32 cellular contexts compared by ENCODE assay signal in genomic region chr3:50134367-50134766, GRCh38. TPM values are rescaled to one million over a fixed set of nuclear protein-coding genes. Genes with fewer than 3 reads are reported as not detected.
"Had no signal": no experiment of that assay in that cellular context is flagged by ENCODE, and none has a peak within 500 bp of the region (broad histone marks: within the 10 kb centered on the region; RNA-seq: fewer than 3 reads in every experiment).

No MANE protein-coding gene starts in this region.

- H3K4me3 ChIP-seq: gastrocnemius medialis, lung, mucosa of descending colon, prostate gland, skin epidermis, spleen, suprapubic skin, vagina had no signal

- DNase-seq: effector CD8-positive, alpha-beta T cell; endodermal cell; foreskin fibroblast; gastrocnemius medialis; head of caudate nucleus; kidney; mucosa of descending colon; naive B cell; spleen; stimulated activated CD4-positive, alpha-beta T cell treated with anti-CD3 and anti-CD28 coated beads, Interleukin-4, amount 100 ng/mL, for 4 hours; trophoblast cell had no signal

- H3K27me3 Mint-ChIP-seq: stimulated activated naive CD8-positive, alpha-beta T cell treated with anti-CD3 and anti-CD28 coated beads, Interleukin-15, Interleukin-2, amounts not matched to agents 100 ng/mL and 50 ng/mL, for 24 hours had no signal

- H3K9me3 Mint-ChIP-seq: dendritic cell treated with granulocyte-macrophage colony-stimulating factor and Interleukin-4, amounts not matched to agents 40 ng/mL and 50 ng/mL, for 4 days; endodermal cell; memory B cell; mesothelial cell of epicardium; naive B cell; nephron; stimulated activated memory B cell treated with anti-CD40 and anti-IgM and Interleukin-4, amounts not matched to agents 10 μg/mL and 1 μg/mL and 100 μg/mL, for 72 hours; stimulated activated naive CD8-positive, alpha-beta T cell treated with anti-CD3 and anti-CD28 coated beads, Interleukin-15, Interleukin-2, amounts not matched to agents 100 ng/mL and 50 ng/mL, for 24 hours had no signal

- H3K27ac ChIP-seq: epithelial cell of prostate, gastrocnemius medialis, neutrophil, prostate gland, skin epidermis, spleen, suprapubic skin, vagina had no signal

- FAIRE-seq: colon, kidney had no signal

- H3K27me3 ChIP-seq: gastrocnemius medialis, spleen, suprapubic skin, vagina had no signal

- H3K27ac Mint-ChIP-seq: dendritic cell treated with granulocyte-macrophage colony-stimulating factor and Interleukin-4, amounts not matched to agents 40 ng/mL and 50 ng/mL, for 4 days; endodermal cell; memory B cell; mesothelial cell of epicardium; stimulated activated memory B cell treated with anti-CD40 and anti-IgM and Interleukin-4, amounts not matched to agents 10 μg/mL and 1 μg/mL and 100 μg/mL, for 72 hours; stimulated activated naive CD8-positive, alpha-beta T cell treated with anti-CD3 and anti-CD28 coated beads, Interleukin-15, Interleukin-2, amounts not matched to agents 100 ng/mL and 50 ng/mL, for 24 hours had no signal

- H3K4me1 ChIP-seq: prostate gland had no signal

- H3K36me3 Mint-ChIP-seq: memory B cell; mesothelial cell of epicardium; naive B cell; stimulated activated memory B cell treated with anti-CD40 and anti-IgM and Interleukin-4, amounts not matched to agents 10 μg/mL and 1 μg/mL and 100 μg/mL, for 72 hours had no signal

- ATAC-seq: esophagus mucosa; gastrocnemius medialis; left lobe of liver; mucosa of descending colon; right cardiac atrium; stimulated activated memory B cell treated with anti-CD40 and anti-IgM and Interleukin-4, amounts not matched to agents 10 μg/mL and 1 μg/mL and 100 μg/mL, for 72 hours had no signal

- H3K9me3 ChIP-seq: gastrocnemius medialis, mucosa of descending colon, neutrophil, prostate gland, spleen, suprapubic skin, vagina had no signal

- H3K4me3 Mint-ChIP-seq: dendritic cell treated with granulocyte-macrophage colony-stimulating factor and Interleukin-4, amounts not matched to agents 40 ng/mL and 50 ng/mL, for 4 days; endodermal cell; memory B cell; mesothelial cell of epicardium; naive B cell; nephron; stimulated activated memory B cell treated with anti-CD40 and anti-IgM and Interleukin-4, amounts not matched to agents 10 μg/mL and 1 μg/mL and 100 μg/mL, for 72 hours; stimulated activated naive CD8-positive, alpha-beta T cell treated with anti-CD3 and anti-CD28 coated beads, Interleukin-15, Interleukin-2, amounts not matched to agents 100 ng/mL and 50 ng/mL, for 24 hours had no signal

- H3K36me3 ChIP-seq: gastrocnemius medialis, neutrophil, prostate gland, spleen, suprapubic skin, vagina had no signal

RNA-seq across cellular contexts. Expression of gene GNAT1, which starts 57.0 kb away (rescaled TPM):
- total RNA-seq: cerebellum, gastrocnemius medialis, glomerular endothelial cell, kidney, lung, mucosa of descending colon, prostate gland, right cardiac atrium, ureter, vagina had no signal
- polyA plus RNA-seq: liver, right cardiac atrium had no signal
